In the genomic region with DNA sequence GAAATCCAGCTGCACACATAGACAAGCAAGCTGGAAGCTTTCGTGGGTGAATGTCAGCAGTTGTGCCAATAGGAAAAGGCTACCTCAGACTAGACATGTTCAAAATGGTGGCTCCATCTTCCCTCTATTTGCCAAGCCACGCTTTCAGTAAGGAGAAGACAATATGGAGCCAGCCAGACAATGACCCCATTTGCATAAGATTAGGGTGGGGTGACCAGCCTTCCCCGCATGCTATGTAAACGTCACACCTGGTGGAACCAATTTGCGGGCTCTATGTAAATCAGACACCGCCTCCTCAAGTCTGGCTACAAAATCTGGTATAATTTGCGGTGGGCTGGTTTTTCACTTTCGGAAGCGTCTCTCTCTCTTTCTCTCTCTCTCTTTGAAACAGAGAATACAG, we compare ENCODE assay signal across 1 cellular context.
TF ChIP-seq lines count a peak whose summit lies in the region.

No MANE protein-coding gene starts in this region.

TF ChIP-seq in GM23338, 12 proteins besides CTCF, POLR2A, EP300 and RAD21:
- TF ChIP-seq, protein P1, sequence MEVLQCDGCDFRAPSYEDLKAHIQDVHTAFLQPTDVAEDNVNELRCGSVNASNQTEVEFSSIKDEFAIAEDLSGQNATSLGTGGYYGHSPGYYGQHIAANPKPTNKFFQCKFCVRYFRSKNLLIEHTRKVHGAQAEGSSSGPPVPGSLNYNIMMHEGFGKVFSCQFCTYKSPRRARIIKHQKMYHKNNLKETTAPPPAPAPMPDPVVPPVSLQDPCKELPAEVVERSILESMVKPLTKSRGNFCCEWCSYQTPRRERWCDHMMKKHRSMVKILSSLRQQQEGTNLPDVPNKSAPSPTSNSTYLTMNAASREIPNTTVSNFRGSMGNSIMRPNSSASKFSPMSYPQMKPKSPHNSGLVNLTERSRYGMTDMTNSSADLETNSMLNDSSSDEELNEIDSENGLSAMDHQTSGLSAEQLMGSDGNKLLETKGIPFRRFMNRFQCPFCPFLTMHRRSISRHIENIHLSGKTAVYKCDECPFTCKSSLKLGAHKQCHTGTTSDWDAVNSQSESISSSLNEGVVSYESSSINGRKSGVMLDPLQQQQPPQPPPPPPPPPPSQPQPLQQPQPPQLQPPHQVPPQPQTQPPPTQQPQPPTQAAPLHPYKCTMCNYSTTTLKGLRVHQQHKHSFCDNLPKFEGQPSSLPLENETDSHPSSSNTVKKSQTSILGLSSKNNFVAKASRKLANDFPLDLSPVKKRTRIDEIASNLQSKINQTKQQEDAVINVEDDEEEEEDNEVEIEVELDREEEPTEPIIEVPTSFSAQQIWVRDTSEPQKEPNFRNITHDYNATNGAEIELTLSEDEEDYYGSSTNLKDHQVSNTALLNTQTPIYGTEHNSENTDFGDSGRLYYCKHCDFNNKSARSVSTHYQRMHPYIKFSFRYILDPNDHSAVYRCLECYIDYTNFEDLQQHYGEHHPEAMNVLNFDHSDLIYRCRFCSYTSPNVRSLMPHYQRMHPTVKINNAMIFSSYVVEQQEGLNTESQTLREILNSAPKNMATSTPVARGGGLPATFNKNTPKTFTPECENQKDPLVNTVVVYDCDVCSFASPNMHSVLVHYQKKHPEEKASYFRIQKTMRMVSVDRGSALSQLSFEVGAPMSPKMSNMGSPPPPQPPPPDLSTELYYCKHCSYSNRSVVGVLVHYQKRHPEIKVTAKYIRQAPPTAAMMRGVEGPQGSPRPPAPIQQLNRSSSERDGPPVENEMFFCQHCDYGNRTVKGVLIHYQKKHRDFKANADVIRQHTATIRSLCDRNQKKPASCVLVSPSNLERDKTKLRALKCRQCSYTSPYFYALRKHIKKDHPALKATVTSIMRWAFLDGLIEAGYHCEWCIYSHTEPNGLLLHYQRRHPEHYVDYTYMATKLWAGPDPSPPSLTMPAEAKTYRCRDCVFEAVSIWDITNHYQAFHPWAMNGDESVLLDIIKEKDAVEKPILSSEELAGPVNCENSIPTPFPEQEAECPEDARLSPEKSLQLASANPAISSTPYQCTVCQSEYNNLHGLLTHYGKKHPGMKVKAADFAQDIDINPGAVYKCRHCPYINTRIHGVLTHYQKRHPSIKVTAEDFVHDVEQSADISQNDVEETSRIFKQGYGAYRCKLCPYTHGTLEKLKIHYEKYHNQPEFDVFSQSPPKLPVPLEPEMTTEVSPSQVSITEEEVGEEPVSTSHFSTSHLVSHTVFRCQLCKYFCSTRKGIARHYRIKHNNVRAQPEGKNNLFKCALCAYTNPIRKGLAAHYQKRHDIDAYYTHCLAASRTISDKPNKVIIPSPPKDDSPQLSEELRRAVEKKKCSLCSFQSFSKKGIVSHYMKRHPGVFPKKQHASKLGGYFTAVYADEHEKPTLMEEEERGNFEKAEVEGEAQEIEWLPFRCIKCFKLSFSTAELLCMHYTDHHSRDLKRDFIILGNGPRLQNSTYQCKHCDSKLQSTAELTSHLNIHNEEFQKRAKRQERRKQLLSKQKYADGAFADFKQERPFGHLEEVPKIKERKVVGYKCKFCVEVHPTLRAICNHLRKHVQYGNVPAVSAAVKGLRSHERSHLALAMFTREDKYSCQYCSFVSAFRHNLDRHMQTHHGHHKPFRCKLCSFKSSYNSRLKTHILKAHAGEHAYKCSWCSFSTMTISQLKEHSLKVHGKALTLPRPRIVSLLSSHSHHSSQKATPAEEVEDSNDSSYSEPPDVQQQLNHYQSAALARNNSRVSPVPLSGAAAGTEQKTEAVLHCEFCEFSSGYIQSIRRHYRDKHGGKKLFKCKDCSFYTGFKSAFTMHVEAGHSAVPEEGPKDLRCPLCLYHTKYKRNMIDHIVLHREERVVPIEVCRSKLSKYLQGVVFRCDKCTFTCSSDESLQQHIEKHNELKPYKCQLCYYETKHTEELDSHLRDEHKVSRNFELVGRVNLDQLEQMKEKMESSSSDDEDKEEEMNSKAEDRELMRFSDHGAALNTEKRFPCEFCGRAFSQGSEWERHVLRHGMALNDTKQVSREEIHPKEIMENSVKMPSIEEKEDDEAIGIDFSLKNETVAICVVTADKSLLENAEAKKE (CRISPR knock-in tag; IDR thresholded peaks at IDR 0.05): no peak
- TF ChIP-seq, protein P2, sequence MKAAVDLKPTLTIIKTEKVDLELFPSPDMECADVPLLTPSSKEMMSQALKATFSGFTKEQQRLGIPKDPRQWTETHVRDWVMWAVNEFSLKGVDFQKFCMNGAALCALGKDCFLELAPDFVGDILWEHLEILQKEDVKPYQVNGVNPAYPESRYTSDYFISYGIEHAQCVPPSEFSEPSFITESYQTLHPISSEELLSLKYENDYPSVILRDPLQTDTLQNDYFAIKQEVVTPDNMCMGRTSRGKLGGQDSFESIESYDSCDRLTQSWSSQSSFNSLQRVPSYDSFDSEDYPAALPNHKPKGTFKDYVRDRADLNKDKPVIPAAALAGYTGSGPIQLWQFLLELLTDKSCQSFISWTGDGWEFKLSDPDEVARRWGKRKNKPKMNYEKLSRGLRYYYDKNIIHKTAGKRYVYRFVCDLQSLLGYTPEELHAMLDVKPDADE (IDR thresholded peaks at IDR 0.05): no peak
- TF ChIP-seq JUNB (IDR thresholded peaks at IDR 0.05; ENCODE audit: unreplicated experiment): no peak
- no peak for TF ChIP-seq EZH2phosphoT487 (IDR thresholded peaks at IDR 0.05; ENCODE audit: unreplicated experiment)
- no peak for TF ChIP-seq NANOG (IDR thresholded peaks at IDR 0.05; ENCODE audit: borderline replicate concordance)
- no peak for TF ChIP-seq ZNF114 (CRISPR knock-in tag; IDR thresholded peaks at IDR 0.05)
- TF ChIP-seq CREB1 (CRISPR knock-in tag; IDR thresholded peaks at IDR 0.05; ENCODE audit: low read depth): no peak
- TF ChIP-seq, protein P3, sequence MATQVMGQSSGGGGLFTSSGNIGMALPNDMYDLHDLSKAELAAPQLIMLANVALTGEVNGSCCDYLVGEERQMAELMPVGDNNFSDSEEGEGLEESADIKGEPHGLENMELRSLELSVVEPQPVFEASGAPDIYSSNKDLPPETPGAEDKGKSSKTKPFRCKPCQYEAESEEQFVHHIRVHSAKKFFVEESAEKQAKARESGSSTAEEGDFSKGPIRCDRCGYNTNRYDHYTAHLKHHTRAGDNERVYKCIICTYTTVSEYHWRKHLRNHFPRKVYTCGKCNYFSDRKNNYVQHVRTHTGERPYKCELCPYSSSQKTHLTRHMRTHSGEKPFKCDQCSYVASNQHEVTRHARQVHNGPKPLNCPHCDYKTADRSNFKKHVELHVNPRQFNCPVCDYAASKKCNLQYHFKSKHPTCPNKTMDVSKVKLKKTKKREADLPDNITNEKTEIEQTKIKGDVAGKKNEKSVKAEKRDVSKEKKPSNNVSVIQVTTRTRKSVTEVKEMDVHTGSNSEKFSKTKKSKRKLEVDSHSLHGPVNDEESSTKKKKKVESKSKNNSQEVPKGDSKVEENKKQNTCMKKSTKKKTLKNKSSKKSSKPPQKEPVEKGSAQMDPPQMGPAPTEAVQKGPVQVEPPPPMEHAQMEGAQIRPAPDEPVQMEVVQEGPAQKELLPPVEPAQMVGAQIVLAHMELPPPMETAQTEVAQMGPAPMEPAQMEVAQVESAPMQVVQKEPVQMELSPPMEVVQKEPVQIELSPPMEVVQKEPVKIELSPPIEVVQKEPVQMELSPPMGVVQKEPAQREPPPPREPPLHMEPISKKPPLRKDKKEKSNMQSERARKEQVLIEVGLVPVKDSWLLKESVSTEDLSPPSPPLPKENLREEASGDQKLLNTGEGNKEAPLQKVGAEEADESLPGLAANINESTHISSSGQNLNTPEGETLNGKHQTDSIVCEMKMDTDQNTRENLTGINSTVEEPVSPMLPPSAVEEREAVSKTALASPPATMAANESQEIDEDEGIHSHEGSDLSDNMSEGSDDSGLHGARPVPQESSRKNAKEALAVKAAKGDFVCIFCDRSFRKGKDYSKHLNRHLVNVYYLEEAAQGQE (IDR thresholded peaks at IDR 0.05; ENCODE audit: unreplicated experiment): no peak
- TF ChIP-seq POLR2AphosphoS5 (IDR thresholded peaks at IDR 0.05; ENCODE audit: low read depth): no peak
- no peak for TF ChIP-seq EZH2 (IDR thresholded peaks at IDR 0.05; ENCODE audit: low read depth, unreplicated experiment)
- TF ChIP-seq STAT1 (IDR thresholded peaks at IDR 0.05; ENCODE audit: unreplicated experiment): no peak
- no peak for TF ChIP-seq ZNF331 (CRISPR knock-in tag; IDR thresholded peaks at IDR 0.05; ENCODE audit: low read depth)
